In the genomic region with DNA sequence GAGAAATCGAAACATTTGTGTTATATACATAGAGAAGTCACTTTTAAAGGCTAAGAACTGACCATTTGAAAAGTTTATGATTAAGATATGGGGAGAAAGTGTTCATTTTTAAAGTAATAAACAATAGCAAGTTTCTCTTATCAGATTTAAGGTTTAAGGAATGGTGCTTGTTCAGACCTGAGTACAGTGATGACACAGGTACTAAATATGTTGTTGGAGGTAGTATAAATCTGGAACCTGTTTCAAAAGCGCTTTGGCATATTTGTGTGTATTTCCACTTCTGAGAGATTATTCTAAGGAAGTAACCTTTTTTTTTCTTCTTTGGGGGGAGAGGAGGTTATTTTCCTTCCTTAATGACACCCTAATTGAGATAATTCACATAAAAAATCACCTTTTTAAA, we compare ENCODE assay signal across 11 cellular contexts. TPM values are rescaled to one million over a fixed set of nuclear protein-coding genes. Genes with fewer than 3 reads are reported as not detected.
DNase-seq lines count a peak whose midpoint lies in the region; ATAC-seq and TF ChIP-seq lines count a peak whose summit lies in the region.
"Had no signal": no experiment of that assay in that cellular context is flagged by ENCODE, and none has a peak within 500 bp of the region (broad histone marks: within the 10 kb centered on the region; RNA-seq: fewer than 3 reads in every experiment).

No MANE protein-coding gene starts in this region.

- no peak for ATAC-seq in CD8-positive, alpha-beta T cell
- ATAC-seq in natural killer cell treated with Interleukin-12 subunit alpha and Interleukin-12 subunit beta and Interleukin-15 and Interleukin-18, amount 100 ng/mL, for 72 hours: no peak
- no peak for ATAC-seq in GM21619 (IDR thresholded peaks at IDR 0.05; ENCODE audit: unreplicated experiment)
- ATAC-seq: heart right ventricle had no signal

- H3K27me3 ChIP-seq in CD8-positive, alpha-beta T cell (ENCODE audit: insufficient read depth, low read length): no peaks in the 10 kb centered on the region
- H3K27me3 ChIP-seq in colonic mucosa: no peaks in the 10 kb centered on the region
- H3K27me3 ChIP-seq: heart right ventricle had no signal

- no peaks in the 10 kb centered on the region for H3K36me3 ChIP-seq in CD8-positive, alpha-beta T cell (ENCODE audit: insufficient read depth, low read length)
- H3K36me3 ChIP-seq in OCI-LY7 (ENCODE audit: insufficient read depth, low read length): peaks cover 58% of the 10 kb centered on the region
- no peaks in the 10 kb centered on the region for H3K36me3 ChIP-seq in colonic mucosa

- H3K9me3 Mint-ChIP-seq in CD8-positive, alpha-beta T cell: no peaks in the 10 kb centered on the region
- H3K9me3 Mint-ChIP-seq in natural killer cell treated with Interleukin-12 subunit alpha and Interleukin-12 subunit beta and Interleukin-15 and Interleukin-18, amount 100 ng/mL, for 72 hours: no peaks in the 10 kb centered on the region

- H3K27ac Mint-ChIP-seq in CD8-positive, alpha-beta T cell: peak overlapping the region; percentile 94
- peak overlapping the region; percentile 82 to 96 for H3K27ac Mint-ChIP-seq in natural killer cell treated with Interleukin-12 subunit alpha and Interleukin-12 subunit beta and Interleukin-15 and Interleukin-18, amount 100 ng/mL, for 72 hours

- peaks cover 80% of the 10 kb centered on the region for H3K4me1 Mint-ChIP-seq in CD8-positive, alpha-beta T cell (ENCODE audit: low read depth)
- peaks cover 64 to 71% of the 10 kb centered on the region in 2 donors for H3K4me1 Mint-ChIP-seq in natural killer cell treated with Interleukin-12 subunit alpha and Interleukin-12 subunit beta and Interleukin-15 and Interleukin-18, amount 100 ng/mL, for 72 hours (ENCODE audit: low read depth in 2 of 2)

- no peak for TF ChIP-seq CTCF in CD8-positive, alpha-beta T cell (IDR thresholded peaks at IDR 0.05)
- TF ChIP-seq CTCF in OCI-LY7 (conservative IDR thresholded peaks at IDR 0.05; ENCODE audit: low read length): no peak
- TF ChIP-seq CTCF in colonic mucosa (IDR thresholded peaks at IDR 0.05): no peak

- H3K79me2 ChIP-seq in OCI-LY7 (ENCODE audit: insufficient read depth, low read depth, low read length): peaks cover 95% of the 10 kb centered on the region

- H3K9me2 ChIP-seq in OCI-LY7 (ENCODE audit: insufficient read depth, low read length): no peaks in the 10 kb centered on the region

- peaks cover 13% of the 10 kb centered on the region for H4K20me1 ChIP-seq in OCI-LY7 (ENCODE audit: insufficient read depth, low read length)

- H3K4me1 ChIP-seq in CD8-positive, alpha-beta T cell (ENCODE audit: insufficient read depth, low read length): peaks cover 84% of the 10 kb centered on the region
- H3K4me1 ChIP-seq in OCI-LY7 (ENCODE audit: insufficient read depth, low read length, poor library complexity, severe bottlenecking) (peaks cover 29% of the 10 kb centered on the region), colonic mucosa (peaks cover 17% of the 10 kb centered on the region)

- H3K4me3 Mint-ChIP-seq in CD8-positive, alpha-beta T cell: peak overlapping the region; percentile 81
- peak overlapping the region; percentile 77 for H3K4me3 Mint-ChIP-seq in natural killer cell treated with Interleukin-12 subunit alpha and Interleukin-12 subunit beta and Interleukin-15 and Interleukin-18, amount 100 ng/mL, for 72 hours

- H2AFZ ChIP-seq in OCI-LY7 (ENCODE audit: low read length): no peak overlapping the region

- intact Hi-C loops in CD8-positive, alpha-beta T cell (cut with DNase I, micrococcal nuclease): loop anchor here in 1 of 2 experiments (5.0 kb wide), 2 partner anchors 35 to 100 kb away; no protein-coding TSS in a partner anchor
- intact Hi-C loops in OCI-LY7 (cut with micrococcal nuclease; ENCODE audit: unreplicated experiment) (no loop called here), colonic mucosa (cut with DNase I) (no loop called here)

- H3K9ac ChIP-seq in colonic mucosa (ENCODE audit: low read depth in 2 of 2, low read length in 2 of 2): peak overlapping the region in 1 of 2 donors; percentile 73

- BruUV-seq in OCI-LY7 (replicated peaks; lab: Mats Ljungman, UMichigan): no TSS peak

- peak overlapping the region; percentile 47 for H3K4me3 ChIP-seq in CD8-positive, alpha-beta T cell (ENCODE audit: low read depth, low read length)
- H3K4me3 ChIP-seq in OCI-LY7 (ENCODE audit: low read depth, low read length, poor library complexity, severe bottlenecking) (no peak overlapping the region), colonic mucosa (peak overlapping the region; percentile 0)

- POLR2A ChIA-PET in CD8-positive, alpha-beta T cell (lab: Charles Lee): interaction anchor here (1.4 to 15.2 kb wide), 4 partner anchors 12 to 101 kb away, joined by 3 to 239 read pairs (median 14); a partner anchor contains a TSS
- POLR2A ChIA-PET in OCI-LY7 (lab: Charles Lee): interaction anchor here (1.1 kb wide), 1 partner anchor 24 kb away, joined by 3 read pairs; no protein-coding TSS in a partner anchor

- DNase-seq in CD8-positive, alpha-beta T cell: no peak
- DNase-seq in OCI-LY7 (ENCODE audit: low spot score): no peak
- DNase-seq in colonic mucosa: no peak
- no peak for DNase-seq in natural killer cell treated with Interleukin-12 subunit alpha and Interleukin-12 subunit beta and Interleukin-15 and Interleukin-18, amount 100 ng/mL, for 72 hours (ENCODE audit: low spot score)
- no peak for DNase-seq in NCI-H2029 treated with DMSO at 0.1 percent for 48 hours (lab: John Stamatoyannopoulos, UW)
- DNase-seq in stimulated activated CD4-positive, alpha-beta T cell treated with anti-CD3 and anti-CD28 coated beads, Interleukin-15, amount 100 ng/mL, for 24 hours: no peak
- no peak for DNase-seq in kidney glomerular epithelial cell (lab: John Stamatoyannopoulos, UW)
- DNase-seq: heart right ventricle, midbrain, NCI-H1694 had no signal

- peaks cover 47% of the 10 kb centered on the region for H3K36me3 Mint-ChIP-seq in CD8-positive, alpha-beta T cell
- H3K36me3 Mint-ChIP-seq in natural killer cell treated with Interleukin-12 subunit alpha and Interleukin-12 subunit beta and Interleukin-15 and Interleukin-18, amount 100 ng/mL, for 72 hours: peaks cover 4% of the 10 kb centered on the region

- H3K4me2 ChIP-seq in OCI-LY7 (ENCODE audit: low read length): peak overlapping the region; percentile 53; the same call in 1 of the 2 replicates

- no peaks in the 10 kb centered on the region for H3K9me3 ChIP-seq in CD8-positive, alpha-beta T cell (ENCODE audit: low read length)
- peaks cover 28% of the 10 kb centered on the region for H3K9me3 ChIP-seq in OCI-LY7 (ENCODE audit: low read length)
- no peaks in the 10 kb centered on the region for H3K9me3 ChIP-seq in colonic mucosa
- H3K9me3 ChIP-seq: heart right ventricle had no signal

- CTCF ChIA-PET in CD8-positive, alpha-beta T cell (lab: Charles Lee): interaction anchor here (1.1 to 1.7 kb wide), 2 partner anchors 100 to 104 kb away, joined by 3 to 8 read pairs; no protein-coding TSS in a partner anchor
- CTCF ChIA-PET in OCI-LY7 (lab: Charles Lee; ENCODE audit: unreplicated experiment): no interaction called here

- peak overlapping the region; percentile 75 for H3K27ac ChIP-seq in CD8-positive, alpha-beta T cell (ENCODE audit: low read depth, low read length)
- H3K27ac ChIP-seq in OCI-LY7 (ENCODE audit: low read depth, low read length, poor library complexity, severe bottlenecking): no peak overlapping the region
- H3K27ac ChIP-seq in colonic mucosa: peak overlapping the region; percentile 79

- H3K27me3 Mint-ChIP-seq in CD8-positive, alpha-beta T cell (ENCODE audit: low read depth): no peaks in the 10 kb centered on the region
- no peaks in the 10 kb centered on the region for H3K27me3 Mint-ChIP-seq in natural killer cell treated with Interleukin-12 subunit alpha and Interleukin-12 subunit beta and Interleukin-15 and Interleukin-18, amount 100 ng/mL, for 72 hours

RNA-seq across cellular contexts. Expression of a gene that starts 18.4 kb away (rescaled TPM):
- total RNA-seq in CD8-positive, alpha-beta T cell: 100 to 1,000 TPM; 340 to 348 TPM
- total RNA-seq in OCI-LY7 (2014; rRNA removed; shearing (Covaris generic)): 34.7 and 54.2 TPM in 2 replicates
- total RNA-seq in OCI-LY7 (2022): 66.8 and 68.9 TPM in 2 replicates
- total RNA-seq in colonic mucosa: 100 to 1,000 TPM in 1 of 2 donors, 10 to 100 TPM in 1; 74.2 to 110 TPM
- total RNA-seq in natural killer cell treated with Interleukin-12 subunit alpha and Interleukin-12 subunit beta and Interleukin-15 and Interleukin-18, amount 100 ng/mL, for 72 hours: 100 to 1,000 TPM in 1 of 2 donors, 10 to 100 TPM in 1; 78.2 to 120 TPM
